4 cellular contexts compared by ENCODE assay signal in the genomic region with DNA sequence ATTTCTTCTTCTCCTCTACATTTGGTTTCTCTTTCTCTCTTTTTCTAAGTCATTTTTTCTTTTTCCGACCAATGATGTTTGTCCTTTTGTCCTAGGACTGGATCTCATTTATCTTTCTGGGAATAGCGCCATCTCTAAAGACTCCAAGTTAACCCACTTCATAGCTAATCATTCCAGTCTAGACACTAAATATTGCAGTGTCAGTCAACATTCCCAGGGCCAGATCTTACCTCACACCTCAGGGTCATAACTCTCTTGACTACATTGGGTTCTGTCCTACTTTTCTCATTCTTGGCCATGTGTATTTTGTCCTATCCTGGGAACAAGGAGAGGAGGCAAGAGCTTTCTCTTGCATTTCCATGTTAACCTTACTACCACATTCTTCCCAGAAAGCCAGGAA.
DNase-seq lines count a peak whose midpoint lies in the region; ATAC-seq, FAIRE-seq and TF ChIP-seq lines count a peak whose summit lies in the region.
"Not testable (repeated sequence)": the region's sequence is repeated elsewhere in the genome, so short reads cannot be mapped to it uniquely, and the experiment has no call there.

No MANE protein-coding gene starts in this region.

- not testable (repeated sequence) for H3K9ac ChIP-seq in endothelial cell of umbilical vein (replicated peaks; ENCODE audit: extremely low read depth, insufficient read depth, low read length)

- H3K4me2 ChIP-seq in endothelial cell of umbilical vein (ENCODE audit: insufficient read depth, low read length): not testable (repeated sequence)

- not testable (repeated sequence) for DNase-seq in endothelial cell of umbilical vein (ENCODE audit: low read depth, low spot score); Right ventricle myocardium superior; left cardiac atrium; left ventricle myocardium superior

- H3K9me3 ChIP-seq in endothelial cell of umbilical vein (replicated peaks; ENCODE audit: control insufficient read depth, insufficient read depth, low read length): not testable (repeated sequence)

- H4K20me1 ChIP-seq in endothelial cell of umbilical vein (replicated peaks; ENCODE audit: control insufficient read depth, extremely low read depth, insufficient read depth, low read length): not testable (repeated sequence)

- TF ChIP-seq POLR2A in endothelial cell of umbilical vein (IDR thresholded peaks at IDR 0.05; ENCODE audit: low read depth, low read length): not testable (repeated sequence)

- POLR2A ChIA-PET in endothelial cell of umbilical vein (lab: Charles Lee): not testable (repeated sequence)

- not testable (repeated sequence) for H3K4me1 ChIP-seq in endothelial cell of umbilical vein (ENCODE audit: control insufficient read depth, extremely low read depth, insufficient read depth, low read length)

- H3K4me3 ChIP-seq in endothelial cell of umbilical vein (replicated peaks in 1 of 3; ENCODE audit: insufficient read depth in 1 of 3, low read depth in 1 of 3, low read length in 3 of 3): not testable (repeated sequence)

- H3K27me3 ChIP-seq in endothelial cell of umbilical vein (ENCODE audit: control insufficient read depth in 2 of 2, insufficient read depth in 2 of 2, low read length in 2 of 2): not testable (repeated sequence)

- BruUV-seq in endothelial cell of umbilical vein (replicated peaks; lab: Mats Ljungman, UMichigan): not testable (repeated sequence)

- dilution Hi-C loops in endothelial cell of umbilical vein (cut with MboI; ENCODE audit: extremely low pct_ligation_motif_present, low sequenced_read_pairs): not testable (repeated sequence)

- ATAC-seq in Right ventricle myocardium superior (ENCODE audit: poor library complexity) (peak; percentile 81), left cardiac atrium (peak; percentile 91 to 94), left ventricle myocardium superior (peak; percentile 81)

- not testable (repeated sequence) for H3K9me1 ChIP-seq in endothelial cell of umbilical vein (replicated peaks; ENCODE audit: control insufficient read depth, extremely low read depth, insufficient read depth, low read length)

- not testable (repeated sequence) for H2AFZ ChIP-seq in endothelial cell of umbilical vein (ENCODE audit: low read depth, low read length)

- not testable (repeated sequence) for H3K79me2 ChIP-seq in endothelial cell of umbilical vein (ENCODE audit: control insufficient read depth, insufficient read depth, low read length)

- not testable (repeated sequence) for H3K36me3 ChIP-seq in endothelial cell of umbilical vein (ENCODE audit: control insufficient read depth in 2 of 2, extremely low read depth in 1 of 2, insufficient read depth in 2 of 2, low read length in 2 of 2)

- intact Hi-C loops in endothelial cell of umbilical vein (cut with micrococcal nuclease): loop anchor here (10.0 kb wide), 1 partner anchor 1928 kb away; no protein-coding TSS in a partner anchor
- intact Hi-C loops in Right ventricle myocardium superior (cut with DNase I); left cardiac atrium (cut with DNase I); left ventricle myocardium superior (cut with micrococcal nuclease): not testable (repeated sequence)

- H3K27ac ChIP-seq in endothelial cell of umbilical vein (ENCODE audit: insufficient read depth, low read depth, low read length): not testable (repeated sequence)

- TF ChIP-seq CTCF in endothelial cell of umbilical vein (IDR thresholded peaks at IDR 0.05; ENCODE audit: extremely low read depth in 1 of 2, insufficient read depth in 1 of 2, low read depth in 1 of 2, low read length in 2 of 2): not testable (repeated sequence)

- CTCF ChIA-PET in endothelial cell of umbilical vein (lab: Charles Lee): not testable (repeated sequence)

- FAIRE-seq in endothelial cell of umbilical vein (lab: Jason Lieb, UNC): peak; percentile 15
